ENCODE assay signal across 1 cellular context in genomic region chr18:34976534-34976898, GRCh38.
A peak's percentile ranks its signal among the peaks of the same experiment; 100 is the strongest.
TF ChIP-seq lines count a peak whose summit lies in the region.

No MANE protein-coding gene starts in this region.

TF ChIP-seq in HepG2, 621 proteins besides CTCF, POLR2A, EP300 and RAD21 (continued from another document and continues in another):
- no peak for TF ChIP-seq NFYC (CRISPR knock-in tag; IDR thresholded peaks at IDR 0.05)
- TF ChIP-seq, protein P1, sequence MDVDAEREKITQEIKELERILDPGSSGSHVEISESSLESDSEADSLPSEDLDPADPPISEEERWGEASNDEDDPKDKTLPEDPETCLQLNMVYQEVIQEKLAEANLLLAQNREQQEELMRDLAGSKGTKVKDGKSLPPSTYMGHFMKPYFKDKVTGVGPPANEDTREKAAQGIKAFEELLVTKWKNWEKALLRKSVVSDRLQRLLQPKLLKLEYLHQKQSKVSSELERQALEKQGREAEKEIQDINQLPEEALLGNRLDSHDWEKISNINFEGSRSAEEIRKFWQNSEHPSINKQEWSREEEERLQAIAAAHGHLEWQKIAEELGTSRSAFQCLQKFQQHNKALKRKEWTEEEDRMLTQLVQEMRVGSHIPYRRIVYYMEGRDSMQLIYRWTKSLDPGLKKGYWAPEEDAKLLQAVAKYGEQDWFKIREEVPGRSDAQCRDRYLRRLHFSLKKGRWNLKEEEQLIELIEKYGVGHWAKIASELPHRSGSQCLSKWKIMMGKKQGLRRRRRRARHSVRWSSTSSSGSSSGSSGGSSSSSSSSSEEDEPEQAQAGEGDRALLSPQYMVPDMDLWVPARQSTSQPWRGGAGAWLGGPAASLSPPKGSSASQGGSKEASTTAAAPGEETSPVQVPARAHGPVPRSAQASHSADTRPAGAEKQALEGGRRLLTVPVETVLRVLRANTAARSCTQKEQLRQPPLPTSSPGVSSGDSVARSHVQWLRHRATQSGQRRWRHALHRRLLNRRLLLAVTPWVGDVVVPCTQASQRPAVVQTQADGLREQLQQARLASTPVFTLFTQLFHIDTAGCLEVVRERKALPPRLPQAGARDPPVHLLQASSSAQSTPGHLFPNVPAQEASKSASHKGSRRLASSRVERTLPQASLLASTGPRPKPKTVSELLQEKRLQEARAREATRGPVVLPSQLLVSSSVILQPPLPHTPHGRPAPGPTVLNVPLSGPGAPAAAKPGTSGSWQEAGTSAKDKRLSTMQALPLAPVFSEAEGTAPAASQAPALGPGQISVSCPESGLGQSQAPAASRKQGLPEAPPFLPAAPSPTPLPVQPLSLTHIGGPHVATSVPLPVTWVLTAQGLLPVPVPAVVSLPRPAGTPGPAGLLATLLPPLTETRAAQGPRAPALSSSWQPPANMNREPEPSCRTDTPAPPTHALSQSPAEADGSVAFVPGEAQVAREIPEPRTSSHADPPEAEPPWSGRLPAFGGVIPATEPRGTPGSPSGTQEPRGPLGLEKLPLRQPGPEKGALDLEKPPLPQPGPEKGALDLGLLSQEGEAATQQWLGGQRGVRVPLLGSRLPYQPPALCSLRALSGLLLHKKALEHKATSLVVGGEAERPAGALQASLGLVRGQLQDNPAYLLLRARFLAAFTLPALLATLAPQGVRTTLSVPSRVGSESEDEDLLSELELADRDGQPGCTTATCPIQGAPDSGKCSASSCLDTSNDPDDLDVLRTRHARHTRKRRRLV (CRISPR knock-in tag; IDR thresholded peaks at IDR 0.05): 0 out of 2 replicates have a peak, but pooled peaks have one; percentile 3
- TF ChIP-seq IRX3 (CRISPR knock-in tag; IDR thresholded peaks at IDR 0.05; ENCODE audit: borderline replicate concordance, low read depth): 0 out of 2 replicates have a peak, but pooled peaks have one; percentile 17
- no peak for TF ChIP-seq FIP1L1 (IDR thresholded peaks at IDR 0.05; ENCODE audit: borderline replicate concordance, insufficient read depth, low read depth, low read length)
- no peak for TF ChIP-seq ZNF75D (CRISPR knock-in tag; IDR thresholded peaks at IDR 0.05; ENCODE audit: borderline replicate concordance)
- no peak for TF ChIP-seq ZBTB26 (CRISPR knock-in tag; IDR thresholded peaks at IDR 0.05; ENCODE audit: borderline replicate concordance)
- TF ChIP-seq HOXA5 (CRISPR knock-in tag; IDR thresholded peaks at IDR 0.05): no peak; the same call in 1 of the 2 replicates
- TF ChIP-seq ZMAT3 (CRISPR knock-in tag; conservative IDR thresholded peaks at IDR 0.05): no peak
- TF ChIP-seq ARID2 (CRISPR knock-in tag; IDR thresholded peaks at IDR 0.05; ENCODE audit: borderline replicate concordance): 0 out of 2 replicates have a peak, but pooled peaks have one; percentile 1
- TF ChIP-seq AFF4 (CRISPR knock-in tag; IDR thresholded peaks at IDR 0.05): no peak
- TF ChIP-seq ZNF761 (CRISPR knock-in tag; conservative IDR thresholded peaks at IDR 0.05): no peak
- 0 out of 2 replicates have a peak, but pooled peaks have one; percentile 81 for TF ChIP-seq ZSCAN31 (CRISPR knock-in tag; IDR thresholded peaks at IDR 0.05; ENCODE audit: low read depth)
- TF ChIP-seq ZC3H4 (CRISPR knock-in tag; IDR thresholded peaks at IDR 0.05; ENCODE audit: borderline replicate concordance): no peak
- TF ChIP-seq ZNF329 (CRISPR knock-in tag; IDR thresholded peaks at IDR 0.05; ENCODE audit: low read depth): 0 out of 2 replicates have a peak, but pooled peaks have one; percentile 1
- TF ChIP-seq BRF2 (CRISPR knock-in tag; IDR thresholded peaks at IDR 0.05): no peak
- TF ChIP-seq, protein P2, sequence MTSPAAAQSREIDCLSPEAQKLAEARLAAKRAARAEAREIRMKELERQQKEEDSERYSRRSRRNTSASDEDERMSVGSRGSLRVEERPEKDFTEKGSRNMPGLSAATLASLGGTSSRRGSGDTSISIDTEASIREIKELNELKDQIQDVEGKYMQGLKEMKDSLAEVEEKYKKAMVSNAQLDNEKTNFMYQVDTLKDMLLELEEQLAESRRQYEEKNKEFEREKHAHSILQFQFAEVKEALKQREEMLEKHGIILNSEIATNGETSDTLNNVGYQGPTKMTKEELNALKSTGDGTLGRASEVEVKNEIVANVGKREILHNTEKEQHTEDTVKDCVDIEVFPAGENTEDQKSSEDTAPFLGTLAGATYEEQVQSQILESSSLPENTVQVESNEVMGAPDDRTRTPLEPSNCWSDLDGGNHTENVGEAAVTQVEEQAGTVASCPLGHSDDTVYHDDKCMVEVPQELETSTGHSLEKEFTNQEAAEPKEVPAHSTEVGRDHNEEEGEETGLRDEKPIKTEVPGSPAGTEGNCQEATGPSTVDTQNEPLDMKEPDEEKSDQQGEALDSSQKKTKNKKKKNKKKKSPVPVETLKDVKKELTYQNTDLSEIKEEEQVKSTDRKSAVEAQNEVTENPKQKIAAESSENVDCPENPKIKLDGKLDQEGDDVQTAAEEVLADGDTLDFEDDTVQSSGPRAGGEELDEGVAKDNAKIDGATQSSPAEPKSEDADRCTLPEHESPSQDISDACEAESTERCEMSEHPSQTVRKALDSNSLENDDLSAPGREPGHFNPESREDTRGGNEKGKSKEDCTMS (CRISPR knock-in tag; conservative IDR thresholded peaks at IDR 0.05): no peak
- TF ChIP-seq LCORL (IDR thresholded peaks at IDR 0.05): no peak
- no peak for TF ChIP-seq LCORL (CRISPR knock-in tag; IDR thresholded peaks at IDR 0.05)
- TF ChIP-seq ZNF33A (CRISPR knock-in tag; IDR thresholded peaks at IDR 0.05; ENCODE audit: borderline replicate concordance): no peak
- no peak for TF ChIP-seq MAX (IDR thresholded peaks at IDR 0.05)
- TF ChIP-seq, protein P3, sequence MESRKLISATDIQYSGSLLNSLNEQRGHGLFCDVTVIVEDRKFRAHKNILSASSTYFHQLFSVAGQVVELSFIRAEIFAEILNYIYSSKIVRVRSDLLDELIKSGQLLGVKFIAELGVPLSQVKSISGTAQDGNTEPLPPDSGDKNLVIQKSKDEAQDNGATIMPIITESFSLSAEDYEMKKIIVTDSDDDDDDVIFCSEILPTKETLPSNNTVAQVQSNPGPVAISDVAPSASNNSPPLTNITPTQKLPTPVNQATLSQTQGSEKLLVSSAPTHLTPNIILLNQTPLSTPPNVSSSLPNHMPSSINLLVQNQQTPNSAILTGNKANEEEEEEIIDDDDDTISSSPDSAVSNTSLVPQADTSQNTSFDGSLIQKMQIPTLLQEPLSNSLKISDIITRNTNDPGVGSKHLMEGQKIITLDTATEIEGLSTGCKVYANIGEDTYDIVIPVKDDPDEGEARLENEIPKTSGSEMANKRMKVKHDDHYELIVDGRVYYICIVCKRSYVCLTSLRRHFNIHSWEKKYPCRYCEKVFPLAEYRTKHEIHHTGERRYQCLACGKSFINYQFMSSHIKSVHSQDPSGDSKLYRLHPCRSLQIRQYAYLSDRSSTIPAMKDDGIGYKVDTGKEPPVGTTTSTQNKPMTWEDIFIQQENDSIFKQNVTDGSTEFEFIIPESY (CRISPR knock-in tag; IDR thresholded peaks at IDR 0.05): no peak
- TF ChIP-seq, protein P4, sequence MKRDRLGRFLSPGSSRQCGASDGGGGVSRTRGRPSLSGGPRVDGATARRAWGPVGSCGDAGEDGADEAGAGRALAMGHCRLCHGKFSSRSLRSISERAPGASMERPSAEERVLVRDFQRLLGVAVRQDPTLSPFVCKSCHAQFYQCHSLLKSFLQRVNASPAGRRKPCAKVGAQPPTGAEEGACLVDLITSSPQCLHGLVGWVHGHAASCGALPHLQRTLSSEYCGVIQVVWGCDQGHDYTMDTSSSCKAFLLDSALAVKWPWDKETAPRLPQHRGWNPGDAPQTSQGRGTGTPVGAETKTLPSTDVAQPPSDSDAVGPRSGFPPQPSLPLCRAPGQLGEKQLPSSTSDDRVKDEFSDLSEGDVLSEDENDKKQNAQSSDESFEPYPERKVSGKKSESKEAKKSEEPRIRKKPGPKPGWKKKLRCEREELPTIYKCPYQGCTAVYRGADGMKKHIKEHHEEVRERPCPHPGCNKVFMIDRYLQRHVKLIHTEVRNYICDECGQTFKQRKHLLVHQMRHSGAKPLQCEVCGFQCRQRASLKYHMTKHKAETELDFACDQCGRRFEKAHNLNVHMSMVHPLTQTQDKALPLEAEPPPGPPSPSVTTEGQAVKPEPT (CRISPR knock-in tag; IDR thresholded peaks at IDR 0.05; ENCODE audit: low read depth): no peak
- no peak; the same call in 1 of the 2 replicates for TF ChIP-seq ATF7-NPFF (CRISPR knock-in tag; IDR thresholded peaks at IDR 0.05; ENCODE audit: low read depth)
- TF ChIP-seq PHF8 (CRISPR knock-in tag; IDR thresholded peaks at IDR 0.05): peak; percentile 60; the same call in 1 of the 2 replicates
- TF ChIP-seq NPAS2 (CRISPR knock-in tag; IDR thresholded peaks at IDR 0.05; ENCODE audit: borderline replicate concordance): no peak
- TF ChIP-seq ZNF292 (CRISPR knock-in tag; IDR thresholded peaks at IDR 0.05; ENCODE audit: borderline replicate concordance, low read depth): no peak
- TF ChIP-seq JUND (CRISPR knock-in tag; IDR thresholded peaks at IDR 0.05): no peak
- no peak for TF ChIP-seq KLF13 (CRISPR knock-in tag; IDR thresholded peaks at IDR 0.05)
- TF ChIP-seq ZBTB44 (CRISPR knock-in tag; IDR thresholded peaks at IDR 0.05): no peak
- no peak for TF ChIP-seq SRY (CRISPR knock-in tag; IDR thresholded peaks at IDR 0.05)
- no peak for TF ChIP-seq ZFP37 (CRISPR knock-in tag; IDR thresholded peaks at IDR 0.05; ENCODE audit: borderline replicate concordance)
- TF ChIP-seq SIN3B (IDR thresholded peaks at IDR 0.05; ENCODE audit: low read length): no peak
- TF ChIP-seq MYNN (CRISPR knock-in tag; IDR thresholded peaks at IDR 0.05; ENCODE audit: low read depth): no peak
- TF ChIP-seq AHR (CRISPR knock-in tag; IDR thresholded peaks at IDR 0.05): no peak
- no peak for TF ChIP-seq ZNF790 (CRISPR knock-in tag; IDR thresholded peaks at IDR 0.05; ENCODE audit: borderline replicate concordance)
- TF ChIP-seq, protein P5, sequence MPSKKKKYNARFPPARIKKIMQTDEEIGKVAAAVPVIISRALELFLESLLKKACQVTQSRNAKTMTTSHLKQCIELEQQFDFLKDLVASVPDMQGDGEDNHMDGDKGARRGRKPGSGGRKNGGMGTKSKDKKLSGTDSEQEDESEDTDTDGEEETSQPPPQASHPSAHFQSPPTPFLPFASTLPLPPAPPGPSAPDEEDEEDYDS (CRISPR knock-in tag; IDR thresholded peaks at IDR 0.05): no peak
- TF ChIP-seq ZNF30 (CRISPR knock-in tag; IDR thresholded peaks at IDR 0.05): no peak
- TF ChIP-seq GTF2F1 (IDR thresholded peaks at IDR 0.05; ENCODE audit: low read length): no peak
- TF ChIP-seq ADNP (CRISPR knock-in tag; IDR thresholded peaks at IDR 0.05): no peak
- TF ChIP-seq ZNF788 (CRISPR knock-in tag; IDR thresholded peaks at IDR 0.05; ENCODE audit: borderline replicate concordance): no peak
